Comparison of ENCODE assay signal across 20 cellular contexts in genomic region chr5:144427871-144428270, GRCh38.
"Had no signal": no experiment of that assay in that cellular context is flagged by ENCODE, and none has a peak within 500 bp of the region (broad histone marks: within the 10 kb centered on the region; RNA-seq: fewer than 3 reads in every experiment).

No MANE protein-coding gene starts in this region.

- H3K9me3 ChIP-seq: gastrocnemius medialis, neutrophil, psoas muscle, right atrium auricular region, sigmoid colon, stomach, thoracic aorta, transverse colon had no signal

- H3K27me3 Mint-ChIP-seq: naive thymus-derived CD8-positive, alpha-beta T cell had no signal

- H3K4me3 Mint-ChIP-seq: naive thymus-derived CD8-positive, alpha-beta T cell had no signal

- H3K4me1 ChIP-seq: gastrocnemius medialis, heart right ventricle, psoas muscle, right atrium auricular region, sigmoid colon, stomach, transverse colon had no signal

- DNase-seq: effector memory CD4-positive, alpha-beta T cell; gastrocnemius medialis; heart right ventricle; left colon; left ventricle myocardium superior; mesendoderm; naive thymus-derived CD8-positive, alpha-beta T cell; psoas muscle; sigmoid colon; small intestine; stimulated activated CD4-positive, alpha-beta T cell treated with anti-CD3 and anti-CD28 coated beads, Interleukin-12 subunit alpha, Interleukin-12 subunit beta, amount 100 ng/mL, for 4 hours; stimulated activated naive CD4-positive, alpha-beta T cell; stomach; substantia nigra; transverse colon had no signal

- H3K36me3 Mint-ChIP-seq: naive thymus-derived CD8-positive, alpha-beta T cell had no signal

- H3K4me1 Mint-ChIP-seq: naive thymus-derived CD8-positive, alpha-beta T cell had no signal

- H3K4me3 ChIP-seq: gastrocnemius medialis, heart right ventricle, lung, psoas muscle, right atrium auricular region, sigmoid colon, stomach, thoracic aorta, transverse colon had no signal

- H3K27ac ChIP-seq: gastrocnemius medialis, heart right ventricle, neutrophil, psoas muscle, right atrium auricular region, sigmoid colon, stomach, thoracic aorta, transverse colon had no signal

- H3K27me3 ChIP-seq: gastrocnemius medialis, heart right ventricle, neutrophil, right atrium auricular region, sigmoid colon, stomach, transverse colon had no signal

- H3K36me3 ChIP-seq: gastrocnemius medialis, heart right ventricle, neutrophil, right atrium auricular region, sigmoid colon, stomach, thoracic aorta, transverse colon had no signal

- H3K27ac Mint-ChIP-seq: naive thymus-derived CD8-positive, alpha-beta T cell had no signal

- ATAC-seq: esophagus mucosa; gastrocnemius medialis; heart right ventricle; left colon; left ventricle myocardium superior; naive thymus-derived CD8-positive, alpha-beta T cell; psoas muscle had no signal
